24 cellular contexts compared by ENCODE assay signal in genomic region chr5:126219616-126220015, GRCh38.
"Had no signal": no experiment of that assay in that cellular context is flagged by ENCODE, and none has a peak within 500 bp of the region (broad histone marks: within the 10 kb centered on the region; RNA-seq: fewer than 3 reads in every experiment).

No MANE protein-coding gene starts in this region.

- H3K27ac Mint-ChIP-seq: dendritic cell treated with granulocyte-macrophage colony-stimulating factor and Interleukin-4, amounts not matched to agents 40 ng/mL and 50 ng/mL, for 4 days; endodermal cell; immature natural killer cell; natural killer cell; stimulated activated naive CD8-positive, alpha-beta T cell treated with anti-CD3 and anti-CD28 coated beads, Interleukin-15, amount 100 ng/mL, for 72 hours had no signal

- H3K27me3 Mint-ChIP-seq: dendritic cell treated with granulocyte-macrophage colony-stimulating factor and Interleukin-4, amounts not matched to agents 40 ng/mL and 50 ng/mL, for 4 days; stimulated activated naive CD8-positive, alpha-beta T cell treated with anti-CD3 and anti-CD28 coated beads, Interleukin-15, amount 100 ng/mL, for 72 hours had no signal

- DNase-seq: colonic mucosa; effector CD8-positive, alpha-beta T cell; endodermal cell; foreskin fibroblast; gastrocnemius medialis; hypothalamus; immature natural killer cell; islet precursor cell; kidney glomerular epithelial cell; mesendoderm; natural killer cell; occipital lobe; ovary; retina; stimulated activated CD4-positive, alpha-beta T cell treated with anti-CD3 and anti-CD28 coated beads, Interleukin-12 subunit alpha, Interleukin-12 subunit beta, amount 100 ng/mL, for 4 hours; stimulated activated CD4-positive, alpha-beta T cell treated with anti-CD3 and anti-CD28 coated beads, Interleukin-1b, Interleukin-23, amount 100 ng/mL, for 48 hours; stimulated activated CD4-positive, alpha-beta T cell treated with anti-CD3 and anti-CD28 coated beads, Interleukin-4, amount 100 ng/mL, for 1 hour; stimulated activated CD8-positive, alpha-beta memory T cell treated with anti-CD3 and anti-CD28 coated beads, Interleukin-4, amount 100 ng/mL, for 48 hours; stimulated activated naive CD4-positive, alpha-beta T cell; stimulated activated naive CD8-positive, alpha-beta T cell treated with anti-CD3 and anti-CD28 coated beads, Interleukin-15, amount 100 ng/mL, for 72 hours; trophoblast cell had no signal

- H3K4me1 Mint-ChIP-seq: endodermal cell; immature natural killer cell; natural killer cell; stimulated activated naive CD8-positive, alpha-beta T cell treated with anti-CD3 and anti-CD28 coated beads, Interleukin-15, amount 100 ng/mL, for 72 hours had no signal

- H3K4me3 Mint-ChIP-seq: dendritic cell treated with granulocyte-macrophage colony-stimulating factor and Interleukin-4, amounts not matched to agents 40 ng/mL and 50 ng/mL, for 4 days; endodermal cell; immature natural killer cell; natural killer cell; stimulated activated naive CD8-positive, alpha-beta T cell treated with anti-CD3 and anti-CD28 coated beads, Interleukin-15, amount 100 ng/mL, for 72 hours had no signal

- ATAC-seq: esophagus mucosa; gastrocnemius medialis; natural killer cell; sciatic nerve; stimulated activated naive CD8-positive, alpha-beta T cell treated with anti-CD3 and anti-CD28 coated beads, Interleukin-15, amount 100 ng/mL, for 72 hours had no signal

- H3K36me3 Mint-ChIP-seq: immature natural killer cell, natural killer cell had no signal
